ENCODE assay signal across 22 cellular contexts in genomic region chr5:27908341-27908740, GRCh38.
"Had no signal": no experiment of that assay in that cellular context is flagged by ENCODE, and none has a peak within 500 bp of the region (broad histone marks: within the 10 kb centered on the region; RNA-seq: fewer than 3 reads in every experiment).

No MANE protein-coding gene starts in this region.

- H3K36me3 ChIP-seq: gastroesophageal sphincter, neural progenitor cell, suprapubic skin, tibial nerve had no signal

- ATAC-seq: activated CD8-positive, alpha-beta T cell treated with anti-CD3 and anti-CD28 coated beads for 36 hours; activated T-cell treated with anti-CD3 and anti-CD28 coated beads, Interleukin-2, amount 50 U/mL, for 4 hours; activated T-helper 17 cell treated with anti-CD3 and anti-CD28 coated beads, Interleukin-2, amount 50 U/mL, for 72 hours; gastroesophageal sphincter; left cardiac atrium; natural killer cell; psoas muscle had no signal

- H3K9me3 ChIP-seq: gastroesophageal sphincter, psoas muscle, suprapubic skin, tibial nerve had no signal

- H3K4me3 ChIP-seq: gastroesophageal sphincter, hepatocyte, neural progenitor cell, psoas muscle, suprapubic skin, tibial nerve had no signal

- H3K27ac ChIP-seq: gastroesophageal sphincter, hepatocyte, neural progenitor cell, parathyroid adenoma, psoas muscle, suprapubic skin, tibial nerve had no signal

- H3K4me1 ChIP-seq: gastroesophageal sphincter, neural progenitor cell, parathyroid adenoma, psoas muscle, suprapubic skin, tibial nerve had no signal

- H3K27me3 ChIP-seq: gastroesophageal sphincter, hepatocyte, neural progenitor cell, suprapubic skin, tibial nerve had no signal

- DNase-seq: activated B cell treated with CpG ODN at 0.5 μM for 24 hours; activated CD4-positive, alpha-beta T cell treated with anti-CD3 and anti-CD28 coated beads, Interleukin-2, amount 50 U/mL, for 1 hour; activated CD8-positive, alpha-beta T cell treated with anti-CD3 and anti-CD28 coated beads for 36 hours; activated gamma-delta T cell treated with Interleukin-2 at 50 U/mL for 16 hours; activated naive CD4-positive, alpha-beta T cell treated with anti-CD3 and anti-CD28 coated beads, Interleukin-2, amount 50 U/mL, for 16 hours; activated T-cell treated with anti-CD3 and anti-CD28 coated beads, Interleukin-2, amount 50 U/mL, for 4 hours; amniotic stem cell; dermis blood vessel endothelial cell; effector CD4-positive, alpha-beta T cell; erythroblast; left cardiac atrium; natural killer cell; occipital lobe; psoas muscle; stimulated activated naive CD4-positive, alpha-beta T cell had no signal
